8 cellular contexts compared by ENCODE assay signal in genomic region chr5:150448353-150448752, GRCh38. TPM values are rescaled to one million over a fixed set of nuclear protein-coding genes. Genes with fewer than 3 reads are reported as not detected.
DNase-seq lines count a peak whose midpoint lies in the region; ATAC-seq and TF ChIP-seq lines count a peak whose summit lies in the region.

No MANE protein-coding gene starts in this region.

- no peaks in the 10 kb centered on the region for H3K9me3 ChIP-seq in CD4-positive, CD25-positive, alpha-beta regulatory T cell (ENCODE audit: control insufficient read depth in 2 of 2, low read length in 2 of 2)
- no peaks in the 10 kb centered on the region for H3K9me3 ChIP-seq in effector memory CD4-positive, alpha-beta T cell (ENCODE audit: control insufficient read depth, low read length)
- H3K9me3 ChIP-seq in neural progenitor cell (ENCODE audit: low read depth): no peaks in the 10 kb centered on the region

- peaks cover 58% of the 10 kb centered on the region for H4K20me1 ChIP-seq in neural progenitor cell (ENCODE audit: low read depth)

- peak overlapping the region; percentile 86 for H3K4me2 ChIP-seq in neural progenitor cell

- H3K27ac ChIP-seq in CD4-positive, CD25-positive, alpha-beta regulatory T cell (ENCODE audit: insufficient read depth, low read length, poor library complexity, severe bottlenecking): peak overlapping the region; percentile 98
- peak overlapping the region; percentile 100 for H3K27ac ChIP-seq in effector memory CD4-positive, alpha-beta T cell (ENCODE audit: insufficient read depth, low read length, poor library complexity, severe bottlenecking)
- H3K27ac ChIP-seq in neural progenitor cell: peak overlapping the region; percentile 27

- no peak overlapping the region for H2AFZ ChIP-seq in neural progenitor cell (replicated peaks)

- H3K4me3 Mint-ChIP-seq in CD4-positive, CD25-positive, alpha-beta regulatory T cell: peak overlapping the region; percentile 94 to 99 (median 98)
- H3K4me3 Mint-ChIP-seq in neural progenitor cell: peak overlapping the region; percentile 97

- H3K4me3 ChIP-seq in CD4-positive, CD25-positive, alpha-beta regulatory T cell (ENCODE audit: low read depth, low read length): peak overlapping the region; percentile 87
- H3K4me3 ChIP-seq in NB4 (ENCODE audit: low read depth, low read length): peak overlapping the region; percentile 95
- peak overlapping the region; percentile 88 for H3K4me3 ChIP-seq in effector memory CD4-positive, alpha-beta T cell (ENCODE audit: insufficient read depth, low read depth, low read length, poor library complexity, severe bottlenecking)
- peak overlapping the region; percentile 91 for H3K4me3 ChIP-seq in neural progenitor cell

- no peak for ATAC-seq in CD4-positive, CD25-positive, alpha-beta regulatory T cell (ENCODE audit: low read depth in 2 of 2)
- ATAC-seq in GM21723 (IDR thresholded peaks at IDR 0.05; ENCODE audit: unreplicated experiment): no peak

- peaks cover 46% of the 10 kb centered on the region for H3K79me2 ChIP-seq in neural progenitor cell (ENCODE audit: low read depth)

- H3K4me1 ChIP-seq in CD4-positive, CD25-positive, alpha-beta regulatory T cell (ENCODE audit: control insufficient read depth, insufficient read depth, low read length, poor library complexity, severe bottlenecking): peaks cover 24% of the 10 kb centered on the region
- H3K4me1 ChIP-seq in effector memory CD4-positive, alpha-beta T cell (ENCODE audit: control insufficient read depth, insufficient read depth, low read length, poor library complexity, severe bottlenecking): peaks cover 10% of the 10 kb centered on the region
- peaks cover 9% of the 10 kb centered on the region for H3K4me1 ChIP-seq in neural progenitor cell

- DNase-seq in CD4-positive, CD25-positive, alpha-beta regulatory T cell: peak in 1 of 3 donors; percentile 37
- DNase-seq in NB4 (ENCODE audit: low read depth): no peak
- DNase-seq in effector memory CD4-positive, alpha-beta T cell: no peak
- DNase-seq in neural progenitor cell (ENCODE audit: low spot score): no peak
- no peak for DNase-seq in dedifferentiated amniotic fluid mesenchymal stem cell (ENCODE audit: extremely low spot score)
- DNase-seq in HuH-7.5 (ENCODE audit: low spot score): no peak
- no peak for DNase-seq in putamen (ENCODE audit: low spot score)

- peaks cover 0 to 1% (median 0%) of the 10 kb centered on the region in 7 donors for H3K9me3 Mint-ChIP-seq in CD4-positive, CD25-positive, alpha-beta regulatory T cell
- H3K9me3 Mint-ChIP-seq in neural progenitor cell: peaks cover 3% of the 10 kb centered on the region

- peak overlapping the region; percentile 99 to 100 (median 100) for H3K27ac Mint-ChIP-seq in CD4-positive, CD25-positive, alpha-beta regulatory T cell
- H3K27ac Mint-ChIP-seq in neural progenitor cell: no peak overlapping the region

- peaks cover 39% of the 10 kb centered on the region for H3K36me3 Mint-ChIP-seq in CD4-positive, CD25-positive, alpha-beta regulatory T cell
- H3K36me3 Mint-ChIP-seq in neural progenitor cell: peaks cover 41% of the 10 kb centered on the region

- no peak for TF ChIP-seq POLR2A in NB4 (IDR thresholded peaks at IDR 0.05; ENCODE audit: extremely low read depth, insufficient read length)

- peaks cover 4 to 47% (median 34%) of the 10 kb centered on the region in 4 donors for H3K4me1 Mint-ChIP-seq in CD4-positive, CD25-positive, alpha-beta regulatory T cell
- peaks cover 12% of the 10 kb centered on the region for H3K4me1 Mint-ChIP-seq in neural progenitor cell

- peaks cover 9% of the 10 kb centered on the region for H3K27me3 Mint-ChIP-seq in CD4-positive, CD25-positive, alpha-beta regulatory T cell
- peaks cover 7% of the 10 kb centered on the region for H3K27me3 Mint-ChIP-seq in neural progenitor cell (ENCODE audit: insufficient read depth, low read depth)

- TF ChIP-seq CTCF in NB4 (IDR thresholded peaks at IDR 0.05; ENCODE audit: low read depth, low read length): no peak
- no peak for TF ChIP-seq CTCF in neural progenitor cell (IDR thresholded peaks at IDR 0.05)

- H3K36me3 ChIP-seq in CD4-positive, CD25-positive, alpha-beta regulatory T cell (ENCODE audit: control insufficient read depth, insufficient read depth, low read length): peaks cover 43% of the 10 kb centered on the region
- H3K36me3 ChIP-seq in effector memory CD4-positive, alpha-beta T cell (ENCODE audit: control insufficient read depth, insufficient read depth, low read length): peaks cover 43% of the 10 kb centered on the region
- H3K36me3 ChIP-seq in neural progenitor cell: peaks cover 11% of the 10 kb centered on the region

- no peaks in the 10 kb centered on the region for H3K27me3 ChIP-seq in CD4-positive, CD25-positive, alpha-beta regulatory T cell (ENCODE audit: control insufficient read depth, insufficient read depth, low read length)
- no peaks in the 10 kb centered on the region for H3K27me3 ChIP-seq in effector memory CD4-positive, alpha-beta T cell (replicated peaks; ENCODE audit: control insufficient read depth, insufficient read depth, low read length, poor library complexity, severe bottlenecking)
- H3K27me3 ChIP-seq in neural progenitor cell: no peaks in the 10 kb centered on the region

- peak overlapping the region; percentile 99 for H3K9ac ChIP-seq in neural progenitor cell

- peaks cover 58% of the 10 kb centered on the region for H3F3A ChIP-seq in neural progenitor cell (ENCODE audit: low read depth)

RNA-seq across cellular contexts. Expression of gene RPS14, which starts 1.2 kb away (rescaled TPM):
- 3,121 TPM for total RNA-seq in CD4-positive, CD25-positive, alpha-beta regulatory T cell
- 1,000 to 10,000 TPM; 4,928 to 8,871 (median 7,502) TPM for polyA plus RNA-seq in CD4-positive, CD25-positive, alpha-beta regulatory T cell
- total RNA-seq in neural progenitor cell (ENCODE audit: low replicate concordance): 3,204 and 3,639 TPM in 2 replicates

RNA-seq across cellular contexts. Expression of gene CD74, which starts 35.6 kb away (rescaled TPM):
- total RNA-seq in CD4-positive, CD25-positive, alpha-beta regulatory T cell: 1,110 TPM
- 1,000 to 10,000 TPM in 1 of 4 donors, 100 to 1,000 TPM in 3; 664 to 1,266 (median 896) TPM for polyA plus RNA-seq in CD4-positive, CD25-positive, alpha-beta regulatory T cell
- 9.8 and 25.6 TPM in 2 replicates for total RNA-seq in neural progenitor cell (ENCODE audit: low replicate concordance)

RNA-seq across cellular contexts. Expression of gene NDST1, which starts 59.6 kb away (rescaled TPM):
- total RNA-seq in CD4-positive, CD25-positive, alpha-beta regulatory T cell: 2.4 TPM
- polyA plus RNA-seq in CD4-positive, CD25-positive, alpha-beta regulatory T cell: not detected
- total RNA-seq in neural progenitor cell (ENCODE audit: low replicate concordance): 22.9 and 45.6 TPM in 2 replicates

Comparison
In these comparisons a context has a peak if more than half of its experiments do, and no peak if none do; other contexts are left out.
1. H3K27ac ChIP-seq: peak in every context shown above with its lines; median percentile 100 in effector memory CD4-positive, alpha-beta T cell; 98 in CD4-positive, CD25-positive, alpha-beta regulatory T cell; 27 in neural progenitor cell.
2. RNA of gene CD74, which starts 35.6 kb away (total RNA-seq): 1,110 TPM in CD4-positive, CD25-positive, alpha-beta regulatory T cell (single experiment); 9.8 to 25.6 TPM in neural progenitor cell; every median in the first group is over 10 times any median in the second.
3. Peak in every context shown above with its lines, with median percentiles within 50 percentile points of each other: H3K4me3 ChIP-seq.